Comparison of ENCODE assay signal across 1 cellular context in the genomic region with DNA sequence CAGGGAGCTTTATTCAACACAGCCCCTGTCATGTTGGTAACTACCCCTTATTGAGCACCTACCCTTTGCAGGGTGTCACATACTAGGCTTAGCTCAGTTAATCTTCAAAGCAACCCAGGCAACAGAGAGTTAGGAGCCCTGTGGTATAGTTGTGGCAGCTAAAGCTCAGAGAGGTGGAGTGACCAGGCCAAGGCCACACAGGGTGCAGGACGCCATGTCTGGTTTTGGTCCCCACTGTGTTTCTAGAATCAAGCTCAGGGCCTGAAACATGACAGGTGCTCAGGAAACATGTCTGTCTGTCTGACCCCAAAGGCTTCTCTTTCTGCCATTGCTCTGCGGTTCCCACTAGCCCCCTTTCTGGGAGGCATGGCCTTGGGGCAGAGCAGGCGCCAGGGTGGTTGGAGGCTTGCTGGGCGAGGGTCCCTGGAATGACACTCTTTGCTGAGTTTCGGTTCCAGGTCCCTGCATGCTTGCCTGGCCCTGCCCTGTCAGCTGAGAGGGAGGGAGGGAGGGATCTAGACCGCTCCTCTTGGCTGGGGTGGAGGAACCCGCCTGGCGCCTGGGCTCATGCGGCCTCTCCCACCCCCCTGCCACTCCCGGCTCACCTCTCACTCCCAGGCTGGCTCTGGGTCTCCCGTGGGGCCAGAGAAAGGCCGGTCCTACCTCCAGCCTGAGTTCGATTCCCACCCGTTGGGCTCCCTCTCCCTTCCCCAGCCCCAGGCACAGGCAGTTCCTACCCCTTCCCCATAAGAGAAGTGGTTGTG.
TF ChIP-seq lines count a peak whose summit lies in the region.

No MANE protein-coding gene starts in this region.

TF ChIP-seq in H1, 55 proteins besides CTCF, POLR2A, EP300 and RAD21:
- TF ChIP-seq KDM1A (IDR thresholded peaks at IDR 0.05; ENCODE audit: borderline replicate concordance, low read length) = no peak
- TF ChIP-seq SP4 (IDR thresholded peaks at IDR 0.05; ENCODE audit: low read length) = no peak
- TF ChIP-seq CEBPB (IDR thresholded peaks at IDR 0.05; ENCODE audit: low read depth, low read length) = no peak
- no peak for TF ChIP-seq SP1 (IDR thresholded peaks at IDR 0.05; ENCODE audit: low read depth, low read length)
- TF ChIP-seq CHD1 (IDR thresholded peaks at IDR 0.05; ENCODE audit: low read depth, low read length) = no peak
- no peak for TF ChIP-seq SRF (IDR thresholded peaks at IDR 0.05; ENCODE audit: low read depth, low read length)
- no peak for TF ChIP-seq POU5F1 (IDR thresholded peaks at IDR 0.05; ENCODE audit: low read depth, low read length)
- TF ChIP-seq KDM5A (IDR thresholded peaks at IDR 0.05; ENCODE audit: low read length) = no peak
- TF ChIP-seq NRF1 (IDR thresholded peaks at IDR 0.05; ENCODE audit: low read depth, low read length) = no peak
- TF ChIP-seq CBX8 (IDR thresholded peaks at IDR 0.05; ENCODE audit: borderline replicate concordance, low read depth, low read length) = no peak
- no peak for TF ChIP-seq MAFK (IDR thresholded peaks at IDR 0.05; ENCODE audit: low read depth, low read length)
- TF ChIP-seq SAP30 (IDR thresholded peaks at IDR 0.05; ENCODE audit: insufficient read depth, insufficient replicate concordance, low read length) = no peak
- TF ChIP-seq, protein P1, sequence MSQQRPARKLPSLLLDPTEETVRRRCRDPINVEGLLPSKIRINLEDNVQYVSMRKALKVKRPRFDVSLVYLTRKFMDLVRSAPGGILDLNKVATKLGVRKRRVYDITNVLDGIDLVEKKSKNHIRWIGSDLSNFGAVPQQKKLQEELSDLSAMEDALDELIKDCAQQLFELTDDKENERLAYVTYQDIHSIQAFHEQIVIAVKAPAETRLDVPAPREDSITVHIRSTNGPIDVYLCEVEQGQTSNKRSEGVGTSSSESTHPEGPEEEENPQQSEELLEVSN (IDR thresholded peaks at IDR 0.05) = no peak
- TF ChIP-seq CHD2 (IDR thresholded peaks at IDR 0.05; ENCODE audit: low read length) = no peak
- TF ChIP-seq ASH2L (IDR thresholded peaks at IDR 0.05; ENCODE audit: low read length) = no peak
- TF ChIP-seq SIRT6 (IDR thresholded peaks at IDR 0.05; ENCODE audit: low read length) = no peak
- TF ChIP-seq JUN (IDR thresholded peaks at IDR 0.05; ENCODE audit: low read depth, low read length) = no peak
- TF ChIP-seq BCL11A (IDR thresholded peaks at IDR 0.05; ENCODE audit: low read depth in 2 of 2, low read length in 2 of 2) = no peak
